In the genomic region with DNA sequence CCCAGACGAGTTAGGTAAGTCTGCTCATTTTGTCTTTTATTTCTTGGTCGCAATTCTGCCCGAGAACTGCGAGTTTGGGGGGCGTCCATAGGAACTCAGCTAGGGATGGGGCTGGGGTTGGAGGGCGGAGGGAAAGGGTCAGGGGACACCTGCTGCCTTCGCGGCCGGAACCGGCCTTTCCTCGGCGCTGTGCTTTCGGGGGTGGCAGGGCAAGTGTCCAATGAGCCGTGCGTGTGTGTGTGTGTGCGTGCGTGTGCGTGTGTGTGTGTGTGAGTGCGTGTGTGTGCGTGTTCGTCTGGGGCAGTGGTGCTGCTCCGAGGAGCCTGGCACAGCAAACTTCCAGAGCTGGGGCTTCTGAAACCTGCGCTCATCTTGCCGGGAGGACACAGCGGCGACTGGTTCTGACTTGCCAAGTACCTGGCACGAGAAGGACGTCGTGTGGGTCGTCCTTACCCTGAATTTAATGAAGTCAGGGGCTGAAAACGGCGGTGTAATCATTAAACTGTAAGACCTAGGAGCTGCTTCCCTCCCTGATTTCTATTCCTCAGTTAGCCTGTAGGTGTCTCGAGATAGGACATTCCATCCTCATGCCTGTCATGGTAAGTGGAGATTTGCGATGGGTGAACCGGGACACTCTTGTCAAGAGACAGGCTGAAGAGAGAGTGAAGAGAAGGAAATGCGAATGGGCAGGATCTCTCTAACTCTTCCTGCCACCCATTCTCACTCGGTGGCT, we compare ENCODE assay signal across 8 cellular contexts. TPM values are rescaled to one million over a fixed set of nuclear protein-coding genes. Genes with fewer than 3 reads are reported as not detected.
DNase-seq lines count a peak whose midpoint lies in the region; ATAC-seq and TF ChIP-seq lines count a peak whose summit lies in the region.

No MANE protein-coding gene starts in this region.

- no peaks in the 10 kb centered on the region for H3K27me3 ChIP-seq in sigmoid colon

- peak overlapping the region; percentile 76 to 83 (median 80) for H3K27ac ChIP-seq in sigmoid colon

- no peak for TF ChIP-seq CTCF in MCF 10A (IDR thresholded peaks at IDR 0.05; ENCODE audit: unreplicated experiment)
- peak; percentile 36 to 58 (median 56) for TF ChIP-seq CTCF in sigmoid colon (IDR thresholded peaks at IDR 0.05)

- no peak overlapping the region for H3K27ac Mint-ChIP-seq in activated CD4-positive, alpha-beta T cell treated with anti-CD3 and anti-CD28 coated beads, Interleukin-2, amount 10 ng/mL, durations not matched to agents 7 days and 5 days
- H3K27ac Mint-ChIP-seq in MCF 10A (ENCODE audit: low read depth, unreplicated experiment) = peak overlapping the region; percentile 69

- H3K9me3 Mint-ChIP-seq in activated CD4-positive, alpha-beta T cell treated with anti-CD3 and anti-CD28 coated beads, Interleukin-2, amount 10 ng/mL, durations not matched to agents 7 days and 5 days = no peaks in the 10 kb centered on the region
- no peaks in the 10 kb centered on the region for H3K9me3 Mint-ChIP-seq in MCF 10A (ENCODE audit: unreplicated experiment)

- no peaks in the 10 kb centered on the region for H3K36me3 ChIP-seq in sigmoid colon

- peak; percentile 61 for ATAC-seq in HG03175 (IDR thresholded peaks at IDR 0.05; ENCODE audit: unreplicated experiment)
- ATAC-seq in GM18858 (IDR thresholded peaks at IDR 0.05; ENCODE audit: unreplicated experiment) = no peak

- H3K4me3 Mint-ChIP-seq in activated CD4-positive, alpha-beta T cell treated with anti-CD3 and anti-CD28 coated beads, Interleukin-2, amount 10 ng/mL, durations not matched to agents 7 days and 5 days = peak overlapping the region; percentile 60
- H3K4me3 Mint-ChIP-seq in MCF 10A (ENCODE audit: unreplicated experiment) = peak overlapping the region; percentile 57

- TF ChIP-seq EP300 in sigmoid colon (IDR thresholded peaks at IDR 0.05) = no peak

- CTCF ChIA-PET in activated CD4-positive, alpha-beta T cell treated with anti-CD3 and anti-CD28 coated beads, Interleukin-2, amount 10 ng/mL, durations not matched to agents 7 days and 5 days (lab: Charles Lee) = no interaction called here
- CTCF ChIA-PET in MCF 10A (lab: Yijun Ruan, JAX) = interaction anchor here (0.6 to 2.8 kb wide), 18 partner anchors 9 to 339 kb away, joined by 3 to 19 read pairs (median 4); no protein-coding TSS in a partner anchor

- H3K9me3 ChIP-seq in iPS-18c (ENCODE audit: control insufficient read depth, insufficient read depth, low read length) (no peaks in the 10 kb centered on the region), sigmoid colon (no peaks in the 10 kb centered on the region)

- no TSS peak for BruUV-seq in MCF 10A (replicated peaks; lab: Mats Ljungman, UMichigan)

- H3K27me3 Mint-ChIP-seq in activated CD4-positive, alpha-beta T cell treated with anti-CD3 and anti-CD28 coated beads, Interleukin-2, amount 10 ng/mL, durations not matched to agents 7 days and 5 days = peaks cover 39% of the 10 kb centered on the region
- no peaks in the 10 kb centered on the region for H3K27me3 Mint-ChIP-seq in MCF 10A (ENCODE audit: insufficient read depth, unreplicated experiment)

- TF ChIP-seq POLR2A in sigmoid colon (IDR thresholded peaks at IDR 0.05) = no peak

- H3K4me3 ChIP-seq in iPS-18c (ENCODE audit: insufficient read depth, low read depth, low read length) (peak overlapping the region; percentile 61), sigmoid colon (peak overlapping the region; percentile 51 to 70 (median 58))

- peaks cover 1% of the 10 kb centered on the region for H3K36me3 Mint-ChIP-seq in activated CD4-positive, alpha-beta T cell treated with anti-CD3 and anti-CD28 coated beads, Interleukin-2, amount 10 ng/mL, durations not matched to agents 7 days and 5 days (ENCODE audit: low read depth)
- H3K36me3 Mint-ChIP-seq in MCF 10A (ENCODE audit: insufficient read depth, unreplicated experiment) = peaks cover 18% of the 10 kb centered on the region

- POLR2A ChIA-PET in activated CD4-positive, alpha-beta T cell treated with anti-CD3 and anti-CD28 coated beads, Interleukin-2, amount 10 ng/mL, durations not matched to agents 7 days and 5 days (lab: Charles Lee) = no interaction called here
- POLR2A ChIA-PET in MCF 10A (lab: Yijun Ruan, JAX) = interaction anchor here (0.8 to 1.9 kb wide), 2 partner anchors 9 to 35 kb away, joined by 5 to 6 read pairs; no protein-coding TSS in a partner anchor

- intact Hi-C loops in MCF 10A (cut with micrococcal nuclease) (no loop called here), sigmoid colon (cut with DNase I) (loop anchor here (1.0 to 5.0 kb wide), 5 partner anchors 28 to 156 kb away; a partner anchor contains a TSS)

- H3K4me1 Mint-ChIP-seq in activated CD4-positive, alpha-beta T cell treated with anti-CD3 and anti-CD28 coated beads, Interleukin-2, amount 10 ng/mL, durations not matched to agents 7 days and 5 days = peaks cover 13% of the 10 kb centered on the region
- peaks cover 15% of the 10 kb centered on the region for H3K4me1 Mint-ChIP-seq in MCF 10A (ENCODE audit: insufficient read depth, unreplicated experiment)

- WGBS in sigmoid colon, 2 donors = 1 to 4% methylated on average over 37 of the region's 37 CpGs

- no peak for DNase-seq in activated CD4-positive, alpha-beta T cell treated with anti-CD3 and anti-CD28 coated beads, Interleukin-2, amount 10 ng/mL, durations not matched to agents 7 days and 5 days
- no peak for DNase-seq in activated CD4-positive, alpha-beta T cell treated with anti-CD3 and anti-CD28 coated beads for 1 hour
- DNase-seq in NCI-H69 (lab: John Stamatoyannopoulos, UW) (peak; percentile 91), MCF 10A (ENCODE audit: unreplicated experiment) (peak; percentile 57), sigmoid colon (peak; percentile 74)

- H3K4me1 ChIP-seq in sigmoid colon = peaks cover 0 to 48% (median 39%) of the 10 kb centered on the region in 4 donors

RNA-seq across cellular contexts. Expression of a gene that starts 27.0 kb away (rescaled TPM):
- total RNA-seq in activated CD4-positive, alpha-beta T cell treated with anti-CD3 and anti-CD28 coated beads, Interleukin-2, amount 10 ng/mL, durations not matched to agents 7 days and 5 days = 1 to 10 TPM; 3.1 to 4.0 TPM
- 76.6 and 77.0 TPM in 2 replicates for total RNA-seq in MCF 10A (2022)
- 100 to 1,000 TPM in 3 of 4 donors, 10 to 100 TPM in 1; 96.3 to 161 (median 115) TPM for total RNA-seq in sigmoid colon
- 1 to 10 TPM in 2 of 3 donors, under 1 TPM in 1; 0.69 to 7.9 (median 1.8) TPM for polyA plus RNA-seq in sigmoid colon

Comparison
In these comparisons a context has a peak if more than half of its experiments do, and no peak if none do; other contexts are left out.
1. DNase-seq: peak in NCI-H69 (single experiment), MCF 10A (single experiment) and sigmoid colon (single experiment); none in activated CD4-positive, alpha-beta T cell treated with anti-CD3 and anti-CD28 coated beads, Interleukin-2, amount 10 ng/mL, durations not matched to agents 7 days and 5 days (single experiment) and activated CD4-positive, alpha-beta T cell treated with anti-CD3 and anti-CD28 coated beads for 1 hour (single experiment).
2. RNA of a gene that starts 27.0 kb away (total RNA-seq): 96.3 to 161 TPM in sigmoid colon and 76.6 to 77.0 TPM in MCF 10A; 3.1 to 4.0 TPM in activated CD4-positive, alpha-beta T cell treated with anti-CD3 and anti-CD28 coated beads, Interleukin-2, amount 10 ng/mL, durations not matched to agents 7 days and 5 days; every median in the first group is over 10 times any median in the second.